2 cellular contexts compared by ENCODE assay signal in genomic region chr17:69031839-69032238, GRCh38.
TF ChIP-seq lines count a peak whose summit lies in the region.

No MANE protein-coding gene starts in this region.

TF ChIP-seq in K562, 482 proteins besides CTCF, POLR2A, EP300 and RAD21:
- no peak for TF ChIP-seq CGGBP1 (CRISPR knock-in tag; IDR thresholded peaks at IDR 0.05)
- TF ChIP-seq KAT7 (CRISPR knock-in tag; IDR thresholded peaks at IDR 0.05; ENCODE audit: borderline replicate concordance), result no peak
- no peak for TF ChIP-seq CBX2 (IDR thresholded peaks at IDR 0.05; ENCODE audit: insufficient read depth, low read length, poor library complexity, severe bottlenecking)
- TF ChIP-seq ZC3H8 (IDR thresholded peaks at IDR 0.05), result no peak
- TF ChIP-seq CBX5 (IDR thresholded peaks at IDR 0.05; ENCODE audit: borderline replicate concordance, low read depth), result no peak
- TF ChIP-seq ZNF316 (IDR thresholded peaks at IDR 0.05), result no peak
- TF ChIP-seq ZBED1 (IDR thresholded peaks at IDR 0.05), result no peak

TF ChIP-seq in HepG2, 621 proteins besides CTCF, POLR2A, EP300 and RAD21:
- TF ChIP-seq ZMYM4 (CRISPR knock-in tag; IDR thresholded peaks at IDR 0.05), result peak; percentile 95
- TF ChIP-seq EHMT2 (IDR thresholded peaks at IDR 0.05; ENCODE audit: borderline replicate concordance, low read depth, low read length), result peak; percentile 63; the same call in 1 of the 2 replicates
- peak; percentile 14; the same call in 1 of the 2 replicates for TF ChIP-seq HOXA3 (CRISPR knock-in tag; IDR thresholded peaks at IDR 0.05)
- TF ChIP-seq HNF4A (CRISPR knock-in tag; IDR thresholded peaks at IDR 0.05), result peak; percentile 81
- TF ChIP-seq POGZ (CRISPR knock-in tag; IDR thresholded peaks at IDR 0.05), result peak; percentile 89
- TF ChIP-seq GABPA (IDR thresholded peaks at IDR 0.05; ENCODE audit: low read depth, low read length), result no peak
- no peak for TF ChIP-seq GABPA (CRISPR knock-in tag; IDR thresholded peaks at IDR 0.05; ENCODE audit: low read depth)
- no peak for TF ChIP-seq USF2 (IDR thresholded peaks at IDR 0.05; ENCODE audit: low read depth, low read length)
- peak; percentile 64; the same call in 1 of the 2 replicates for TF ChIP-seq USF2 (CRISPR knock-in tag; IDR thresholded peaks at IDR 0.05; ENCODE audit: borderline replicate concordance)
- TF ChIP-seq ZZZ3 (CRISPR knock-in tag; IDR thresholded peaks at IDR 0.05; ENCODE audit: borderline replicate concordance), result no peak
- TF ChIP-seq SRF (IDR thresholded peaks at IDR 0.05; ENCODE audit: low read depth, low read length), result no peak
- no peak for TF ChIP-seq ZNF772 (CRISPR knock-in tag; IDR thresholded peaks at IDR 0.05)
- peak; percentile 53 for TF ChIP-seq TFE3 (CRISPR knock-in tag; IDR thresholded peaks at IDR 0.05)
- peak; percentile 98 for TF ChIP-seq HOMEZ (CRISPR knock-in tag; IDR thresholded peaks at IDR 0.05; ENCODE audit: low read depth)
- 0 out of 2 replicates have a peak, but pooled peaks have one; percentile 41 for TF ChIP-seq AHDC1 (CRISPR knock-in tag; IDR thresholded peaks at IDR 0.05; ENCODE audit: borderline replicate concordance)
- no peak for TF ChIP-seq ZEB1 (IDR thresholded peaks at IDR 0.05; ENCODE audit: insufficient replicate concordance, low read depth)
- TF ChIP-seq ZNF644 (CRISPR knock-in tag; IDR thresholded peaks at IDR 0.05; ENCODE audit: low read depth), result peak; percentile 71; the same call in 1 of the 2 replicates
- peak; percentile 56 for TF ChIP-seq PAXIP1 (CRISPR knock-in tag; conservative IDR thresholded peaks at IDR 0.05)
- no peak for TF ChIP-seq ZNF670 (CRISPR knock-in tag; IDR thresholded peaks at IDR 0.05; ENCODE audit: borderline replicate concordance)
- TF ChIP-seq MLX (CRISPR knock-in tag; IDR thresholded peaks at IDR 0.05), result no peak
